ENCODE assay signal across 8 cellular contexts in genomic region chr17:42928714-42929496, GRCh38. TPM values are rescaled to one million over a fixed set of nuclear protein-coding genes. Genes with fewer than 3 reads are reported as not detected.
DNase-seq lines count a peak whose midpoint lies in the region; ATAC-seq, FAIRE-seq and TF ChIP-seq lines count a peak whose summit lies in the region.
"Had no signal": no experiment of that assay in that cellular context is flagged by ENCODE, and none has a peak within 500 bp of the region (broad histone marks: within the 10 kb centered on the region; RNA-seq: fewer than 3 reads in every experiment).

No MANE protein-coding gene starts in this region.

- H3K9ac ChIP-seq in GM12878 (ENCODE audit: control insufficient read depth, insufficient read depth, low read length): peak overlapping the region; percentile 63
- 0 out of 2 replicates have a peak overlapping the region, but pooled peaks have one; percentile 19 for H3K9ac ChIP-seq in iPS-20b (ENCODE audit: low read depth, low read length)

- SMC1A ChIA-PET in GM12878 (lab: Charles Lee; ENCODE audit: uncharacterized antibody, unreplicated experiment): interaction anchor here (0.9 to 2.5 kb wide), 11 partner anchors 8 to 555 kb away, joined by 3 to 11 read pairs (median 4); partner anchors contain the start of genes DHX8, PSMC3IP and RPL27

- in situ Hi-C loops in GM12878 (cut with MboI): no loop called here

- H3K79me2 ChIP-seq in GM12878 (ENCODE audit: control insufficient read depth, insufficient read depth, low read length): no peaks in the 10 kb centered on the region

- TF ChIP-seq RAD21 in GM12878 (IDR thresholded peaks at IDR 0.05; ENCODE audit: insufficient read depth, low read depth, low read length): peak; percentile 68

- no peaks in the 10 kb centered on the region for H3K9me3 ChIP-seq in GM12878 (replicated peaks; ENCODE audit: control insufficient read depth, insufficient read depth, low read length)
- H3K9me3 ChIP-seq in iPS-20b (ENCODE audit: insufficient read depth, low read depth, low read length): no peaks in the 10 kb centered on the region

- H3K4me3 ChIP-seq in GM12864 (ENCODE audit: low read depth, low read length) (no peak overlapping the region), GM12878 (no peak overlapping the region), iPS-20b (ENCODE audit: low read length) (no peak overlapping the region)

- POLR2A ChIA-PET in GM12878 (lab: Charles Lee): interaction anchor here (0.5 to 1.2 kb wide), 2 partner anchors 69 to 193 kb away, joined by 3 read pairs; partner anchors contain the start of gene RPL27

- no peak for TF ChIP-seq POLR2A in GM12878 (IDR thresholded peaks at IDR 0.05; ENCODE audit: low read depth, low read length)

- no peak for TF ChIP-seq EP300 in GM12878 (IDR thresholded peaks at IDR 0.05; ENCODE audit: borderline replicate concordance in 1 of 2, control insufficient read depth in 1 of 2, low read depth in 2 of 2, low read length in 2 of 2)

- WGBS in GM12878 (ENCODE audit: insufficient coverage, insufficient replicate concordance, low lambda C conversion rate, missing lambda C conversion rate): 22% methylated on average over 9 of the region's 9 CpGs

- CTCF ChIA-PET in GM12878 (lab: Yijun Ruan, JAX): interaction anchor here (0.6 to 4.5 kb wide), 21 partner anchors 8 to 699 kb away, joined by 3 to 40 read pairs (median 4); partner anchors contain the start of genes RPL27 and VPS25

- no peaks in the 10 kb centered on the region for H4K20me1 ChIP-seq in GM12878 (ENCODE audit: control insufficient read depth, insufficient read depth)

- peak; percentile 55 for DNase-seq in GM12864 (ENCODE audit: low read depth)
- peak; percentile 24 for DNase-seq in HK-2 (ENCODE audit: unreplicated experiment)
- DNase-seq in RKO (ENCODE audit: low spot score): peak; percentile 64
- peak; percentile 45 for DNase-seq in GM12878 (ENCODE audit: low read depth, low spot score)
- DNase-seq in stimulated activated CD4-positive, alpha-beta T cell treated with anti-CD3 and anti-CD28 coated beads, Interleukin-12 subunit alpha, Interleukin-12 subunit beta, amount 100 ng/mL, for 4 hours: peak; percentile 12

- peak overlapping the region; percentile 77 for H3K27ac ChIP-seq in GM12878 (ENCODE audit: control insufficient read depth, insufficient read depth)
- H3K27ac ChIP-seq in iPS-20b (ENCODE audit: low read length): no peak overlapping the region

- RAD21 ChIA-PET in GM12878 (lab: Charles Lee; ENCODE audit: unreplicated experiment): interaction anchor here (0.6 to 3.0 kb wide), 10 partner anchors 8 to 351 kb away, joined by 4 to 12 read pairs (median 4); partner anchors contain the start of genes AOC2, PSMC3IP and RPL27

- intact Hi-C loops in GM12878 (cut with micrococcal nuclease; ENCODE audit: unreplicated experiment): no loop called here

- BruUV-seq in GM12878 (replicated peaks; lab: Mats Ljungman, UMichigan): no TSS peak

- peak overlapping the region; percentile 73 for H3K4me2 ChIP-seq in GM12878 (ENCODE audit: control insufficient read depth, insufficient read depth)

- peak; percentile 94 for ATAC-seq in GM12878
- ATAC-seq in GM19328 (IDR thresholded peaks at IDR 0.05; ENCODE audit: unreplicated experiment): no peak

- peak overlapping the region; percentile 91 for H2AFZ ChIP-seq in GM12878 (ENCODE audit: control insufficient read depth, low read depth, low read length)

- TF ChIP-seq CTCF in GM12864 (IDR thresholded peaks at IDR 0.05; ENCODE audit: low read depth, low read length, missing control alignments) (peak; percentile 64), GM12878 (IDR thresholded peaks at IDR 0.05 in 2 of 3, conservative IDR thresholded peaks at IDR 0.05 in 1 of 3; ENCODE audit: control insufficient read depth in 2 of 3, extremely low read depth in 1 of 3, insufficient read depth in 1 of 3, low read depth in 3 of 3, low read length in 3 of 3) (peak; percentile 47 to 65 (median 59); a peak in 5 of 6 replicates)

- H3K4me1 ChIP-seq in GM12878 (ENCODE audit: control insufficient read depth, insufficient read depth, low read length) (peaks cover 9% of the 10 kb centered on the region), iPS-20b (ENCODE audit: insufficient read depth, low read length) (no peaks in the 10 kb centered on the region)

- FAIRE-seq in GM12878 (lab: Jason Lieb, UNC): peak; percentile 86
- FAIRE-seq: islet of Langerhans had no signal

- no peaks in the 10 kb centered on the region for H3K27me3 ChIP-seq in GM12878 (replicated peaks in 1 of 2; ENCODE audit: control insufficient read depth in 2 of 2, insufficient read depth in 2 of 2, low read length in 1 of 2)
- H3K27me3 ChIP-seq in iPS-20b (ENCODE audit: insufficient read depth, low read length): no peaks in the 10 kb centered on the region

- H3K36me3 ChIP-seq in GM12878 (ENCODE audit: control insufficient read depth in 2 of 2, insufficient read depth in 2 of 2, low read length in 1 of 2) (no peaks in the 10 kb centered on the region), iPS-20b (ENCODE audit: insufficient read depth, low read depth, low read length) (no peaks in the 10 kb centered on the region)

RNA-seq across cellular contexts. Expression of gene G6PC1, which starts 28.3 kb away (rescaled TPM):
- not detected in 2 replicates for total RNA-seq in GM12878 (2013; cell fraction: nucleolus; rRNA removed)
- total RNA-seq in GM12878 (2014; rRNA removed): not detected in 2 replicates
- total RNA-seq in GM12878 (2014; rRNA removed; fragmentation: Illumina TruSeq; extraction: Trizol): not detected in 2 replicates
- total RNA-seq in GM12878 (2021): 0.11 TPM in 1 of 2 replicates, not detected in the other
- polyA plus RNA-seq in GM12878 (2011; ENCODE audit: low read depth): not detected
- polyA plus RNA-seq in GM12878 (2011; rRNA removed): not detected in 2 replicates
- not detected in 2 replicates for polyA plus RNA-seq in GM12878 (2011; cell fraction: cytosol; rRNA removed)
- not detected in 2 replicates for polyA plus RNA-seq in GM12878 (2011; cell fraction: nucleus; rRNA removed)
- polyA plus RNA-seq in GM12878 (2012): not detected in 2 replicates
- not detected in 2 replicates for polyA plus RNA-seq in GM12878 (2014; fragmentation: Illumina TruSeq; extraction: Trizol)
- not detected for polyA plus RNA-seq in GM12878 (2014; fragmentation: Nextera tagmentation; extraction: Ambion mirVana)
- polyA plus RNA-seq in GM12878 (2014; rRNA removed): not detected in 2 replicates
- polyA plus RNA-seq in GM12878 (2016; fragmentation: Nextera tagmentation; extraction: Ambion mirVana): not detected
- not detected in 2 replicates for polyA minus RNA-seq in GM12878 (2011; rRNA and poly(A)+ RNA removed)
- polyA minus RNA-seq in GM12878 (2011; cell fraction: cytosol; rRNA and poly(A)+ RNA removed): not detected in 2 replicates
- not detected in 2 replicates for polyA minus RNA-seq in GM12878 (2011; cell fraction: nucleus; rRNA and poly(A)+ RNA removed)

RNA-seq across cellular contexts. Expression of gene AARSD1, which starts 35.3 kb away (rescaled TPM):
- 47.7 and 51.8 TPM in 2 replicates for total RNA-seq in GM12878 (2013; cell fraction: nucleolus; rRNA removed)
- total RNA-seq in GM12878 (2014; rRNA removed) (37.5 and 39.0 TPM in 2 replicates), GM12878 (2014; rRNA removed; fragmentation: Illumina TruSeq; extraction: Trizol) (41.7 and 42.3 TPM in 2 replicates), GM12878 (2021) (38.6 and 41.7 TPM in 2 replicates)
- polyA plus RNA-seq in GM12878 (2011; ENCODE audit: low read depth): 39.0 TPM
- polyA plus RNA-seq in GM12878 (2011; rRNA removed) (54.5 and 59.6 TPM in 2 replicates), GM12878 (2014; fragmentation: Illumina TruSeq; extraction: Trizol) (42.2 and 52.1 TPM in 2 replicates), GM12878 (2014; fragmentation: Nextera tagmentation; extraction: Ambion mirVana) (10 to 100 TPM; 32.2 to 53.6 TPM), GM12878 (2014; rRNA removed) (54.6 and 58.6 TPM in 2 replicates), GM12878 (2016; fragmentation: Nextera tagmentation; extraction: Ambion mirVana) (10 to 100 TPM; 84.1 to 86.2 TPM)
- polyA plus RNA-seq in GM12878 (2011; cell fraction: cytosol; rRNA removed): 56.4 and 61.5 TPM in 2 replicates
- 68.6 and 80.8 TPM in 2 replicates for polyA plus RNA-seq in GM12878 (2011; cell fraction: nucleus; rRNA removed)
- 43.1 and 54.2 TPM in 2 replicates for polyA plus RNA-seq in GM12878 (2012)
- 46.6 and 47.1 TPM in 2 replicates for polyA minus RNA-seq in GM12878 (2011; rRNA and poly(A)+ RNA removed)
- 11.0 and 13.6 TPM in 2 replicates for polyA minus RNA-seq in GM12878 (2011; cell fraction: cytosol; rRNA and poly(A)+ RNA removed)
- 29.0 and 49.4 TPM in 2 replicates for polyA minus RNA-seq in GM12878 (2011; cell fraction: nucleus; rRNA and poly(A)+ RNA removed)

RNA-seq across cellular contexts. Expression of gene PTGES3L, which starts 51.0 kb away (rescaled TPM):
- 5.3 and 6.7 TPM in 2 replicates for total RNA-seq in GM12878 (2013; cell fraction: nucleolus; rRNA removed)
- total RNA-seq in GM12878 (2014; rRNA removed) (0.11 and 0.38 TPM in 2 replicates), GM12878 (2014; rRNA removed; fragmentation: Illumina TruSeq; extraction: Trizol) (0.40 and 0.46 TPM in 2 replicates), GM12878 (2021) (0.51 and 0.62 TPM in 2 replicates)
- 1.6 TPM for polyA plus RNA-seq in GM12878 (2011; ENCODE audit: low read depth)
- polyA plus RNA-seq in GM12878 (2011; rRNA removed) (1.6 and 1.8 TPM in 2 replicates), GM12878 (2014; fragmentation: Illumina TruSeq; extraction: Trizol) (0.68 and 0.73 TPM in 2 replicates), GM12878 (2014; fragmentation: Nextera tagmentation; extraction: Ambion mirVana) (1 to 10 TPM in 1 of 2 experiments, under 1 TPM in 1; 0.58 to 1.3 TPM), GM12878 (2014; rRNA removed) (0.94 and 1.3 TPM in 2 replicates), GM12878 (2016; fragmentation: Nextera tagmentation; extraction: Ambion mirVana) (1 to 10 TPM; 1.9 to 2.3 TPM)
- polyA plus RNA-seq in GM12878 (2011; cell fraction: cytosol; rRNA removed): 1.0 and 1.1 TPM in 2 replicates
- polyA plus RNA-seq in GM12878 (2011; cell fraction: nucleus; rRNA removed): 2.4 and 2.7 TPM in 2 replicates
- polyA plus RNA-seq in GM12878 (2012): 1.8 and 2.1 TPM in 2 replicates
- polyA minus RNA-seq in GM12878 (2011; rRNA and poly(A)+ RNA removed): 2.7 and 2.9 TPM in 2 replicates
- 0.52 and 1.5 TPM in 2 replicates for polyA minus RNA-seq in GM12878 (2011; cell fraction: cytosol; rRNA and poly(A)+ RNA removed)
- polyA minus RNA-seq in GM12878 (2011; cell fraction: nucleus; rRNA and poly(A)+ RNA removed): 3.3 and 5.4 TPM in 2 replicates

RNA-seq across cellular contexts. Expression of gene RUNDC1, which starts 51.5 kb away (rescaled TPM):
- 68.6 and 75.5 TPM in 2 replicates for total RNA-seq in GM12878 (2013; cell fraction: nucleolus; rRNA removed)
- total RNA-seq in GM12878 (2014; rRNA removed) (8.1 and 8.3 TPM in 2 replicates), GM12878 (2014; rRNA removed; fragmentation: Illumina TruSeq; extraction: Trizol) (5.7 and 5.9 TPM in 2 replicates), GM12878 (2021) (9.0 and 9.5 TPM in 2 replicates)
- 6.1 TPM for polyA plus RNA-seq in GM12878 (2011; ENCODE audit: low read depth)
- polyA plus RNA-seq in GM12878 (2011; rRNA removed) (10.7 and 15.6 TPM in 2 replicates), GM12878 (2014; fragmentation: Illumina TruSeq; extraction: Trizol) (6.1 and 8.2 TPM in 2 replicates), GM12878 (2014; fragmentation: Nextera tagmentation; extraction: Ambion mirVana) (1 to 10 TPM; 2.9 to 3.0 TPM), GM12878 (2014; rRNA removed) (7.1 and 7.2 TPM in 2 replicates), GM12878 (2016; fragmentation: Nextera tagmentation; extraction: Ambion mirVana) (1 to 10 TPM; 8.7 to 9.6 TPM)
- polyA plus RNA-seq in GM12878 (2011; cell fraction: cytosol; rRNA removed): 12.6 and 14.7 TPM in 2 replicates
- polyA plus RNA-seq in GM12878 (2011; cell fraction: nucleus; rRNA removed): 11.4 and 15.9 TPM in 2 replicates
- polyA plus RNA-seq in GM12878 (2012): 8.3 and 11.7 TPM in 2 replicates
- polyA minus RNA-seq in GM12878 (2011; rRNA and poly(A)+ RNA removed): 22.2 and 26.2 TPM in 2 replicates
- 4.7 and 5.6 TPM in 2 replicates for polyA minus RNA-seq in GM12878 (2011; cell fraction: cytosol; rRNA and poly(A)+ RNA removed)
- polyA minus RNA-seq in GM12878 (2011; cell fraction: nucleus; rRNA and poly(A)+ RNA removed): 8.2 and 14.3 TPM in 2 replicates

Comparison
In these comparisons a context has a peak if more than half of its experiments do, and no peak if none do; other contexts are left out.
1. DNase-seq: peak in every context shown above with its lines; median percentile 64 in RKO; 55 in GM12864; 45 in GM12878; 24 in HK-2; 12 in stimulated activated CD4-positive, alpha-beta T cell treated with anti-CD3 and anti-CD28 coated beads, Interleukin-12 subunit alpha, Interleukin-12 subunit beta, amount 100 ng/mL, for 4 hours.